9 cellular contexts compared by ENCODE assay signal in genomic region chr7:2734761-2735571, GRCh38. TPM values are rescaled to one million over a fixed set of nuclear protein-coding genes. Genes with fewer than 3 reads are reported as not detected.
DNase-seq lines count a peak whose midpoint lies in the region; ATAC-seq and TF ChIP-seq lines count a peak whose summit lies in the region.
"Had no signal": no experiment of that assay in that cellular context is flagged by ENCODE, and none has a peak within 500 bp of the region (broad histone marks: within the 10 kb centered on the region; RNA-seq: fewer than 3 reads in every experiment).

No MANE protein-coding gene starts in this region.

- H3K27me3 Mint-ChIP-seq in activated naive CD8-positive, alpha-beta T cell treated with anti-CD3 and anti-CD28 coated beads, Interleukin-2, amount 50 U/mL, for 24 hours: no peaks in the 10 kb centered on the region
- no peaks in the 10 kb centered on the region for H3K27me3 Mint-ChIP-seq in Calu3 (ENCODE audit: unreplicated experiment)

- BruUV-seq in A673 (replicated peaks; lab: Mats Ljungman, UMichigan) (no TSS peak), Calu3 (replicated peaks; lab: Mats Ljungman, UMichigan) (no TSS peak)

- DNase-seq in A673 (ENCODE audit: low spot score) (peak; percentile 68), mesenchymal stem cell (peak; percentile 50), iPS-NIHi11 (ENCODE audit: low spot score) (no peak), Calu3 (no peak), NCI-H226 (no peak)
- peak; percentile 61 for DNase-seq in Jurkat, Clone E6-1 (ENCODE audit: low read depth, low spot score)
- no peak for DNase-seq in activated naive CD8-positive, alpha-beta T cell treated with anti-CD3 and anti-CD28 coated beads, Interleukin-2, amount 50 U/mL, for 24 hours

- H3K36me3 ChIP-seq in A673 (ENCODE audit: insufficient read depth, low read length, poor library complexity, severe bottlenecking) (no peaks in the 10 kb centered on the region), mesenchymal stem cell (ENCODE audit: control insufficient read depth in 1 of 2, insufficient read depth in 2 of 2, low read depth in 1 of 2, low read length in 2 of 2) (peaks cover 29 to 36% of the 10 kb centered on the region in 2 experiments)

- H3K4me1 ChIP-seq in A673 (ENCODE audit: insufficient read depth, low read length, poor library complexity, severe bottlenecking) (peaks cover 9% of the 10 kb centered on the region), mesenchymal stem cell (ENCODE audit: control insufficient read depth, insufficient read depth, low read depth, low read length) (peaks cover 21% of the 10 kb centered on the region)

- H2BK5ac ChIP-seq in mesenchymal stem cell (ENCODE audit: low read depth, low read length, poor library complexity, severe bottlenecking): no peak overlapping the region

- no peaks in the 10 kb centered on the region for H3K9me3 ChIP-seq in A673 (ENCODE audit: low read depth, low read length, poor library complexity, severe bottlenecking)
- H3K9me3 ChIP-seq in mesenchymal stem cell (ENCODE audit: control insufficient read depth, low read length): peaks cover 10% of the 10 kb centered on the region

- H3K36me3 Mint-ChIP-seq in activated naive CD8-positive, alpha-beta T cell treated with anti-CD3 and anti-CD28 coated beads, Interleukin-2, amount 50 U/mL, for 24 hours (ENCODE audit: low read depth): peaks cover 7% of the 10 kb centered on the region
- H3K36me3 Mint-ChIP-seq in Calu3 (ENCODE audit: insufficient read depth, unreplicated experiment): peaks cover 16% of the 10 kb centered on the region

- no peaks in the 10 kb centered on the region for H3K9me3 Mint-ChIP-seq in activated naive CD8-positive, alpha-beta T cell treated with anti-CD3 and anti-CD28 coated beads, Interleukin-2, amount 50 U/mL, for 24 hours
- peaks cover 4% of the 10 kb centered on the region for H3K9me3 Mint-ChIP-seq in Calu3 (ENCODE audit: low read depth, unreplicated experiment)

- peak overlapping the region; percentile 47 for H4K8ac ChIP-seq in mesenchymal stem cell (ENCODE audit: low read length)

- H3K4me3 ChIP-seq in A673 (ENCODE audit: low read depth, low read length, poor library complexity, severe bottlenecking): no peak overlapping the region
- H3K4me3 ChIP-seq in Jurkat, Clone E6-1 (ENCODE audit: low read length): peak overlapping the region; percentile 35
- H3K4me3 ChIP-seq in mesenchymal stem cell (ENCODE audit: insufficient read depth in 1 of 2, low read depth in 1 of 2, low read length in 2 of 2): no peak overlapping the region

- peaks cover 41% of the 10 kb centered on the region for H3K4me1 Mint-ChIP-seq in activated naive CD8-positive, alpha-beta T cell treated with anti-CD3 and anti-CD28 coated beads, Interleukin-2, amount 50 U/mL, for 24 hours
- H3K4me1 Mint-ChIP-seq in Calu3 (ENCODE audit: low read depth, unreplicated experiment): peaks cover 25% of the 10 kb centered on the region

- peak overlapping the region; percentile 57 for H3K27ac Mint-ChIP-seq in activated naive CD8-positive, alpha-beta T cell treated with anti-CD3 and anti-CD28 coated beads, Interleukin-2, amount 50 U/mL, for 24 hours
- H3K27ac Mint-ChIP-seq in Calu3 (ENCODE audit: unreplicated experiment): no peak overlapping the region

- intact Hi-C loops in A673 (cut with micrococcal nuclease; ENCODE audit: unreplicated experiment): no loop called here
- intact Hi-C loops in Calu3 (cut with micrococcal nuclease; ENCODE audit: unreplicated experiment): no loop called here

- peak overlapping the region; percentile 38 to 59 for H2BK12ac ChIP-seq in mesenchymal stem cell (ENCODE audit: low read length in 2 of 2)

- H3K27me3 ChIP-seq in A673 (replicated peaks; ENCODE audit: insufficient read depth, low read depth, low read length, poor library complexity) (no peaks in the 10 kb centered on the region), mesenchymal stem cell (ENCODE audit: control insufficient read depth in 1 of 2, insufficient read depth in 1 of 2, low read length in 2 of 2) (no peaks in the 10 kb centered on the region)

- peak overlapping the region; percentile 19 to 35 for H3K4ac ChIP-seq in mesenchymal stem cell (ENCODE audit: low read depth in 1 of 2, low read length in 2 of 2)

- no peak overlapping the region for H2AFZ ChIP-seq in mesenchymal stem cell (ENCODE audit: low read depth, low read length)

- H3K4me3 Mint-ChIP-seq in activated naive CD8-positive, alpha-beta T cell treated with anti-CD3 and anti-CD28 coated beads, Interleukin-2, amount 50 U/mL, for 24 hours: peak overlapping the region; percentile 4
- H3K4me3 Mint-ChIP-seq in Calu3 (ENCODE audit: low read depth, unreplicated experiment): no peak overlapping the region

- peaks cover 33% of the 10 kb centered on the region for H3K79me1 ChIP-seq in mesenchymal stem cell (replicated peaks; ENCODE audit: low read length, poor library complexity, severe bottlenecking)

- POLR2A ChIA-PET in A673 (lab: Charles Lee; ENCODE audit: low non-redundant PET): no interaction called here

- CTCF ChIA-PET in A673 (lab: Charles Lee) (interaction anchor here (0.7 kb wide), 1 partner anchor 506 kb away, joined by 3 read pairs; no protein-coding TSS in a partner anchor), Calu3 (lab: Charles Lee) (no interaction called here)

- peak overlapping the region; percentile 57 to 88 for H3K18ac ChIP-seq in mesenchymal stem cell (ENCODE audit: low read depth in 1 of 2, low read length in 2 of 2)

- H2AK5ac ChIP-seq in mesenchymal stem cell (ENCODE audit: low read length, severe bottlenecking): peak overlapping the region; percentile 4

- H4K91ac ChIP-seq in mesenchymal stem cell (ENCODE audit: low read length): peak overlapping the region; percentile 62

- H2BK15ac ChIP-seq in mesenchymal stem cell (ENCODE audit: low read depth, poor library complexity, severe bottlenecking): no peak overlapping the region

- H3K4me2 ChIP-seq in mesenchymal stem cell (ENCODE audit: low read length, poor library complexity, severe bottlenecking): no peak overlapping the region

- peak overlapping the region in 1 of 2 experiments; percentile 28 for H3K23ac ChIP-seq in mesenchymal stem cell (ENCODE audit: low read length in 2 of 2)

- peak; percentile 48 for ATAC-seq in activated naive CD8-positive, alpha-beta T cell treated with anti-CD3 and anti-CD28 coated beads, Interleukin-2, amount 50 U/mL, for 24 hours
- ATAC-seq in HG02973 (IDR thresholded peaks at IDR 0.05; ENCODE audit: unreplicated experiment): no peak

- WGBS in mesenchymal stem cell: 71% methylated on average over 33 of the region's 33 CpGs

- H3K27ac ChIP-seq in A673 (ENCODE audit: low read depth, low read length, poor library complexity, severe bottlenecking) (peak overlapping the region; percentile 49), mesenchymal stem cell (ENCODE audit: low read length, poor library complexity, severe bottlenecking) (peak overlapping the region; percentile 1)
- H3K27ac ChIP-seq: epithelial cell of prostate had no signal

- TF ChIP-seq CTCF in A673 (conservative IDR thresholded peaks at IDR 0.05; ENCODE audit: low read depth, low read length) (no peak), Calu3 (IDR thresholded peaks at IDR 0.05; ENCODE audit: unreplicated experiment) (no peak)

- peak overlapping the region; percentile 38 for H3K9ac ChIP-seq in mesenchymal stem cell (ENCODE audit: low read length)

- H3K14ac ChIP-seq in mesenchymal stem cell (ENCODE audit: low read length in 2 of 2): peak overlapping the region in 1 of 2 experiments; percentile 92

- H2BK120ac ChIP-seq in mesenchymal stem cell (ENCODE audit: low read depth, low read length): no peak overlapping the region

RNA-seq across cellular contexts. Expression of gene AMZ1, which starts 47.0 kb away (rescaled TPM):
- total RNA-seq in A673 (2021) (not detected in 2 replicates), Calu3 (2022) (0.12 and 0.44 TPM in 2 replicates)
- polyA plus RNA-seq in Jurkat, Clone E6-1 (2012; ENCODE audit: insufficient read depth, insufficient read length): 0.37 TPM
- 0.06 TPM for polyA plus RNA-seq in mesenchymal stem cell (2013, experiment 1 of 2)
- 0.07 TPM for polyA plus RNA-seq in mesenchymal stem cell (2013, experiment 2 of 2)

Comparison
In these comparisons a context has a peak if more than half of its experiments do, and no peak if none do; other contexts are left out.
1. DNase-seq: peak in A673 (single experiment), Jurkat, Clone E6-1 (single experiment) and mesenchymal stem cell (single experiment); none in activated naive CD8-positive, alpha-beta T cell treated with anti-CD3 and anti-CD28 coated beads, Interleukin-2, amount 50 U/mL, for 24 hours (single experiment), iPS-NIHi11 (single experiment), Calu3 (single experiment) and NCI-H226 (single experiment).